In genomic region chr4:4541661-4542570, GRCh38 we compare ENCODE assay signal across 1 cellular context.
TF ChIP-seq lines count a peak whose summit lies in the region.

Gene STX18 (minus strand): TSS chr4:4542048. CDS start chr4:4541964, 84 bp downstream.

TF ChIP-seq in HEK293, 187 proteins besides CTCF, POLR2A, EP300 and RAD21 (continued from another document and continues in another):
- TF ChIP-seq ZNF670 (tag by site-specific recombination; IDR thresholded peaks at IDR 0.05; ENCODE audit: low read depth), result no peak
- no peak for TF ChIP-seq RBAK (tag by site-specific recombination; IDR thresholded peaks at IDR 0.05)
- no peak for TF ChIP-seq ZNF585B (tag by site-specific recombination; IDR thresholded peaks at IDR 0.05)
- TF ChIP-seq ZNF76 (tag by site-specific recombination; IDR thresholded peaks at IDR 0.05; ENCODE audit: borderline replicate concordance, low read depth), result peak; percentile 88
- no peak for TF ChIP-seq ZNF214 (tag by site-specific recombination; IDR thresholded peaks at IDR 0.05; ENCODE audit: borderline replicate concordance)
- no peak for TF ChIP-seq ZNF26 (tag by site-specific recombination; IDR thresholded peaks at IDR 0.05)
- 0 out of 2 replicates have a peak, but pooled peaks have one; percentile 49 for TF ChIP-seq OVOL3 (tag by site-specific recombination; IDR thresholded peaks at IDR 0.05)
- no peak for TF ChIP-seq ZNF16 (tag by site-specific recombination; IDR thresholded peaks at IDR 0.05; ENCODE audit: low read depth)
- no peak for TF ChIP-seq ZNF555 (tag by site-specific recombination; conservative IDR thresholded peaks at IDR 0.05)
- peak; percentile 80 for TF ChIP-seq ZNF10 (tag by site-specific recombination; IDR thresholded peaks at IDR 0.05)
- 0 out of 2 replicates have a peak, but pooled peaks have one; percentile 47 for TF ChIP-seq ZNF266 (tag by site-specific recombination; IDR thresholded peaks at IDR 0.05; ENCODE audit: low read depth)
- TF ChIP-seq GLI2 (tag by site-specific recombination; IDR thresholded peaks at IDR 0.05; ENCODE audit: borderline replicate concordance, low read depth), result no peak
- TF ChIP-seq ZNF610 (tag by site-specific recombination; IDR thresholded peaks at IDR 0.05; ENCODE audit: borderline replicate concordance), result peak; percentile 90
- TF ChIP-seq ZNF596 (tag by site-specific recombination; IDR thresholded peaks at IDR 0.05), result no peak
- peak; percentile 65 for TF ChIP-seq ZBTB20 (tag by site-specific recombination; IDR thresholded peaks at IDR 0.05)
- TF ChIP-seq, protein P1, sequence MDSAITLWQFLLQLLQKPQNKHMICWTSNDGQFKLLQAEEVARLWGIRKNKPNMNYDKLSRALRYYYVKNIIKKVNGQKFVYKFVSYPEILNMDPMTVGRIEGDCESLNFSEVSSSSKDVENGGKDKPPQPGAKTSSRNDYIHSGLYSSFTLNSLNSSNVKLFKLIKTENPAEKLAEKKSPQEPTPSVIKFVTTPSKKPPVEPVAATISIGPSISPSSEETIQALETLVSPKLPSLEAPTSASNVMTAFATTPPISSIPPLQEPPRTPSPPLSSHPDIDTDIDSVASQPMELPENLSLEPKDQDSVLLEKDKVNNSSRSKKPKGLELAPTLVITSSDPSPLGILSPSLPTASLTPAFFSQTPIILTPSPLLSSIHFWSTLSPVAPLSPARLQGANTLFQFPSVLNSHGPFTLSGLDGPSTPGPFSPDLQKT (IDR thresholded peaks at IDR 0.05; ENCODE audit: borderline replicate concordance, low read depth, low read length), result no peak
- TF ChIP-seq ZNF211 (tag by site-specific recombination; IDR thresholded peaks at IDR 0.05; ENCODE audit: low read depth), result no peak
- TF ChIP-seq HOXC10 (CRISPR knock-in tag; IDR thresholded peaks at IDR 0.05), result no peak
- TF ChIP-seq YY1 (tag by site-specific recombination; IDR thresholded peaks at IDR 0.05), result peak; percentile 95
- no peak for TF ChIP-seq ZNF140 (tag by site-specific recombination; IDR thresholded peaks at IDR 0.05)
- TF ChIP-seq ZNF133 (tag by site-specific recombination; IDR thresholded peaks at IDR 0.05), result no peak
- TF ChIP-seq ZNF223 (tag by site-specific recombination; IDR thresholded peaks at IDR 0.05), result no peak
- no peak for TF ChIP-seq ZFP3 (tag by site-specific recombination; IDR thresholded peaks at IDR 0.05; ENCODE audit: low read depth)
- TF ChIP-seq ZNF473 (tag by site-specific recombination; IDR thresholded peaks at IDR 0.05), result no peak
- TF ChIP-seq ZNF529 (tag by site-specific recombination; IDR thresholded peaks at IDR 0.05; ENCODE audit: insufficient replicate concordance), result no peak
- TF ChIP-seq ZFP41 (tag by site-specific recombination; IDR thresholded peaks at IDR 0.05; ENCODE audit: borderline replicate concordance), result peak; percentile 86; the same call in 1 of the 2 replicates
- TF ChIP-seq, protein P2, sequence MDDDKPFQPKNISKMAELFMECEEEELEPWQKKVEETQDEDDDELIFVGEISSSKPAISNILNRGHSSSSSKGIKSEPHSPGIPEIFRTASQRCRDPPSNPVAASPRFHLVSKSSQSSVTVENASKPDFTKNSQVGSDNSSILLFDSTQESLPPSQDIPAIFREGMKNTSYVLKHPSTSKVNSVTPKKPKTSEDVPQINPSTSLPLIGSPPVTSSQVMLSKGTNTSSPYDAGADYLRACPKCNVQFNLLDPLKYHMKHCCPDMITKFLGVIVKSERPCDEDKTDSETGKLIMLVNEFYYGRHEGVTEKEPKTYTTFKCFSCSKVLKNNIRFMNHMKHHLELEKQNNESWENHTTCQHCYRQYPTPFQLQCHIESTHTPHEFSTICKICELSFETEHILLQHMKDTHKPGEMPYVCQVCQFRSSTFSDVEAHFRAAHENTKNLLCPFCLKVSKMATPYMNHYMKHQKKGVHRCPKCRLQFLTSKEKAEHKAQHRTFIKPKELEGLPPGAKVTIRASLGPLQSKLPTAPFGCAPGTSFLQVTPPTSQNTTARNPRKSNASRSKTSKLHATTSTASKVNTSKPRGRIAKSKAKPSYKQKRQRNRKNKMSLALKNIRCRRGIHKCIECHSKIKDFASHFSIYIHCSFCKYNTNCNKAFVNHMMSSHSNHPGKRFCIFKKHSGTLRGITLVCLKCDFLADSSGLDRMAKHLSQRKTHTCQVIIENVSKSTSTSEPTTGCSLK (tag by site-specific recombination; IDR thresholded peaks at IDR 0.05), result no peak
- peak; percentile 91 for TF ChIP-seq KLF7 (tag by site-specific recombination; IDR thresholded peaks at IDR 0.05; ENCODE audit: borderline replicate concordance)
- peak; percentile 67; the same call in 1 of the 2 replicates for TF ChIP-seq SCRT2 (tag by site-specific recombination; IDR thresholded peaks at IDR 0.05)
- TF ChIP-seq ZFHX2 (tag by site-specific recombination; conservative IDR thresholded peaks at IDR 0.05), result peak; percentile 95
- TF ChIP-seq ZNF239 (tag by site-specific recombination; IDR thresholded peaks at IDR 0.05), result peak; percentile 86
- peak; percentile 98 for TF ChIP-seq ZFP37 (tag by site-specific recombination; IDR thresholded peaks at IDR 0.05)
- no peak for TF ChIP-seq ZNF791 (tag by site-specific recombination; IDR thresholded peaks at IDR 0.05)
- peak; percentile 36; the same call in 1 of the 2 replicates for TF ChIP-seq ZNF362 (tag by site-specific recombination; IDR thresholded peaks at IDR 0.05)
- peak; percentile 99 for TF ChIP-seq ZSCAN30 (tag by site-specific recombination; IDR thresholded peaks at IDR 0.05)
- TF ChIP-seq KLF10 (tag by site-specific recombination; IDR thresholded peaks at IDR 0.05), result peak; percentile 54
- TF ChIP-seq PRDM10 (tag by site-specific recombination; IDR thresholded peaks at IDR 0.05), result peak; percentile 65
- TF ChIP-seq GLI4 (tag by site-specific recombination; IDR thresholded peaks at IDR 0.05), result peak; percentile 99
- TF ChIP-seq AEBP2 (tag by site-specific recombination; IDR thresholded peaks at IDR 0.05; ENCODE audit: borderline replicate concordance), result 0 out of 2 replicates have a peak, but pooled peaks have one; percentile 11
- TF ChIP-seq ZNF792 (tag by site-specific recombination; IDR thresholded peaks at IDR 0.05), result peak; percentile 81; the same call in 1 of the 2 replicates
- peak; percentile 51; the same call in 1 of the 2 replicates for TF ChIP-seq IKZF3 (tag by site-specific recombination; IDR thresholded peaks at IDR 0.05)
- TF ChIP-seq, protein P3, sequence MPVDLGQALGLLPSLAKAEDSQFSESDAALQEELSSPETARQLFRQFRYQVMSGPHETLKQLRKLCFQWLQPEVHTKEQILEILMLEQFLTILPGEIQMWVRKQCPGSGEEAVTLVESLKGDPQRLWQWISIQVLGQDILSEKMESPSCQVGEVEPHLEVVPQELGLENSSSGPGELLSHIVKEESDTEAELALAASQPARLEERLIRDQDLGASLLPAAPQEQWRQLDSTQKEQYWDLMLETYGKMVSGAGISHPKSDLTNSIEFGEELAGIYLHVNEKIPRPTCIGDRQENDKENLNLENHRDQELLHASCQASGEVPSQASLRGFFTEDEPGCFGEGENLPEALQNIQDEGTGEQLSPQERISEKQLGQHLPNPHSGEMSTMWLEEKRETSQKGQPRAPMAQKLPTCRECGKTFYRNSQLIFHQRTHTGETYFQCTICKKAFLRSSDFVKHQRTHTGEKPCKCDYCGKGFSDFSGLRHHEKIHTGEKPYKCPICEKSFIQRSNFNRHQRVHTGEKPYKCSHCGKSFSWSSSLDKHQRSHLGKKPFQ (tag by site-specific recombination; IDR thresholded peaks at IDR 0.05), result peak; percentile 69; the same call in 1 of the 2 replicates
- peak; percentile 98 for TF ChIP-seq ZXDB (tag by site-specific recombination; IDR thresholded peaks at IDR 0.05)
- TF ChIP-seq ZNF639 (tag by site-specific recombination; IDR thresholded peaks at IDR 0.05), result peak; percentile 98
- peak; percentile 87 for TF ChIP-seq ZNF785 (tag by site-specific recombination; IDR thresholded peaks at IDR 0.05)
- no peak for TF ChIP-seq ZNF37A (tag by site-specific recombination; IDR thresholded peaks at IDR 0.05)
- no peak for TF ChIP-seq ZNF768 (tag by site-specific recombination; IDR thresholded peaks at IDR 0.05)
- no peak for TF ChIP-seq ZNF549 (tag by site-specific recombination; IDR thresholded peaks at IDR 0.05)
- TF ChIP-seq ZNF416 (tag by site-specific recombination; IDR thresholded peaks at IDR 0.05), result no peak
- TF ChIP-seq ZNF341 (tag by site-specific recombination; IDR thresholded peaks at IDR 0.05; ENCODE audit: low read depth), result peak; percentile 83
- no peak for TF ChIP-seq SCRT1 (tag by site-specific recombination; IDR thresholded peaks at IDR 0.05; ENCODE audit: borderline replicate concordance)
- peak; percentile 72 for TF ChIP-seq GLIS2 (tag by site-specific recombination; IDR thresholded peaks at IDR 0.05)
